In genomic region chr1:27418326-27418761, GRCh38 we compare ENCODE assay signal across 8 cellular contexts. TPM values are rescaled to one million over a fixed set of nuclear protein-coding genes. Genes with fewer than 3 reads are reported as not detected.
DNase-seq lines count a peak whose midpoint lies in the region; ATAC-seq and TF ChIP-seq lines count a peak whose summit lies in the region.

No MANE protein-coding gene starts in this region.

- peak overlapping the region; percentile 97 for H3K27ac Mint-ChIP-seq in HFFc6

- H2AFZ ChIP-seq in SU-DHL-6 (ENCODE audit: low read depth, low read length, severe bottlenecking) = no peak overlapping the region

- H3K4me1 Mint-ChIP-seq in HFFc6 (ENCODE audit: low read depth) = peaks cover 34% of the 10 kb centered on the region

- H3K9me2 ChIP-seq in SU-DHL-6 (replicated peaks; ENCODE audit: insufficient read depth, low read length) = no peaks in the 10 kb centered on the region

- peaks cover 35% of the 10 kb centered on the region for H3K36me3 Mint-ChIP-seq in HFFc6 (ENCODE audit: low read depth)

- peak overlapping the region; percentile 72 for H3K4me3 Mint-ChIP-seq in HFFc6

- H3K9ac ChIP-seq in SU-DHL-6 (ENCODE audit: low read length) = peak overlapping the region; percentile 8; the same call in 1 of the 2 replicates

- H3K4me2 ChIP-seq in SU-DHL-6 (ENCODE audit: low read depth, low read length, poor library complexity, severe bottlenecking) = peak overlapping the region; percentile 13

- H3K9me3 ChIP-seq in SU-DHL-6 (ENCODE audit: insufficient read depth, low read length) = no peaks in the 10 kb centered on the region

- TF ChIP-seq CTCF in HFFc6 (IDR thresholded peaks at IDR 0.05) = no peak
- no peak for TF ChIP-seq CTCF in SU-DHL-6 (IDR thresholded peaks at IDR 0.05; ENCODE audit: insufficient read depth, low read length, poor library complexity, severe bottlenecking)
- TF ChIP-seq CTCF in coronary artery (IDR thresholded peaks at IDR 0.05) = no peak

- no peak overlapping the region for H3K4me3 ChIP-seq in SU-DHL-6 (ENCODE audit: insufficient read depth, low read length, poor library complexity, severe bottlenecking)
- H3K4me3 ChIP-seq in coronary artery = no peak overlapping the region

- H3K79me2 ChIP-seq in SU-DHL-6 (ENCODE audit: insufficient read depth, low read length) = peaks cover 10% of the 10 kb centered on the region

- H3K27me3 Mint-ChIP-seq in HFFc6 (ENCODE audit: insufficient read depth) = no peaks in the 10 kb centered on the region

- H3K36me3 ChIP-seq in SU-DHL-6 (ENCODE audit: low read length) = peaks cover 23% of the 10 kb centered on the region; the same call in 1 of the 2 replicates

- ATAC-seq in GM18870 (IDR thresholded peaks at IDR 0.05; ENCODE audit: unreplicated experiment) = no peak

- H3K9me3 Mint-ChIP-seq in HFFc6 = no peaks in the 10 kb centered on the region

- DNase-seq in ELF-1 (ENCODE audit: low read depth, low spot score) (peak; percentile 68), HFFc6 (peak; percentile 87), coronary artery (ENCODE audit: low spot score) (peak; percentile 90), medulla oblongata (ENCODE audit: extremely low spot score) (peak; percentile 92), cerebellar nuclear complex (lab: John Stamatoyannopoulos, UW) (no peak)
- peak; percentile 75 for DNase-seq in stimulated activated CD8-positive, alpha-beta memory T cell treated with anti-CD3 and anti-CD28 coated beads, Interleukin-4, amount 100 ng/mL, for 48 hours

- H3K27me3 ChIP-seq in SU-DHL-6 (ENCODE audit: low read length) = no peaks in the 10 kb centered on the region

- H3K27ac ChIP-seq in SU-DHL-6 (ENCODE audit: low read depth, low read length) (peak overlapping the region; percentile 46), coronary artery (peak overlapping the region; percentile 71 to 85)

- H4K20me1 ChIP-seq in SU-DHL-6 (ENCODE audit: low read depth, low read length) = no peaks in the 10 kb centered on the region

- no peaks in the 10 kb centered on the region for H3F3A ChIP-seq in SU-DHL-6 (ENCODE audit: insufficient read depth)

RNA-seq across cellular contexts. Expression of gene GPR3, which starts 25.9 kb away (rescaled TPM):
- 1 to 10 TPM; 2.3 to 3.3 (median 2.9) TPM for total RNA-seq in HFFc6 (2021; fragmentation: NEBNext Ultra II Directional; extraction: Animal tissue kit (Norgen Biotek cat#: 25700))

RNA-seq across cellular contexts. Expression of gene CD164L2, which starts 35.2 kb away (rescaled TPM):
- total RNA-seq in HFFc6 (2021; fragmentation: NEBNext Ultra II Directional; extraction: Animal tissue kit (Norgen Biotek cat#: 25700)) = not detected

RNA-seq across cellular contexts. Expression of gene FCN3, which starts 43.7 kb away (rescaled TPM):
- not detected for total RNA-seq in HFFc6 (2021; fragmentation: NEBNext Ultra II Directional; extraction: Animal tissue kit (Norgen Biotek cat#: 25700))

RNA-seq across cellular contexts. Expression of gene MAP3K6, which starts 51.6 kb away (rescaled TPM):
- total RNA-seq in HFFc6 (2021; fragmentation: NEBNext Ultra II Directional; extraction: Animal tissue kit (Norgen Biotek cat#: 25700)) = 10 to 100 TPM; 22.6 to 30.8 (median 27.7) TPM

Comparison
In these comparisons a context has a peak if more than half of its experiments do, and no peak if none do; other contexts are left out.
1. DNase-seq: peak in ELF-1 (single experiment), HFFc6 (single experiment), coronary artery (single experiment), medulla oblongata (single experiment) and stimulated activated CD8-positive, alpha-beta memory T cell treated with anti-CD3 and anti-CD28 coated beads, Interleukin-4, amount 100 ng/mL, for 48 hours (single experiment); none in cerebellar nuclear complex (0 of 2).